ENCODE assay signal across 32 cellular contexts in the genomic region with DNA sequence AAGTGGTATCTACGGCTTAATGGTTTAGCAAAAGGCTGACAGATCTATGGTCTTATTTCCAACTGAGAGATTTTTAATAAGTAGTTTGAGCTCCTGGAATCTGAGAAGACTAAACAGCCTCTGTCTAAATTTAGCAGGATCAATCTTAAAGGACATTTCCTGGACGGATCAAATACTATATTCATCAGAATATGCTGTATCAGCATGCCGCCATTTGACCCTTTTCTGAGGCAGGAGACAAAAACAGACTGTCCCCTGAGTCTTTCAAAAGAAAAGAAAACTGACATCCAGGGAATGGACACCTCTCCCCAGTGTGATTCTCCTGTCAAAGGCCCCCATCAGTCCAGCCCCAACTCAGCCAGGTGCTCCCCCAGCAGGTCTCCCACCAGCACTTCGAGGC.
"Had no signal": no experiment of that assay in that cellular context is flagged by ENCODE, and none has a peak within 500 bp of the region (broad histone marks: within the 10 kb centered on the region; RNA-seq: fewer than 3 reads in every experiment).

No MANE protein-coding gene starts in this region.

- H3K4me3 ChIP-seq: adrenal gland, body of pancreas, esophagus muscularis mucosa, gastrocnemius medialis had no signal

- ATAC-seq: activated CD4-positive, CD25-positive, alpha-beta regulatory T cell treated with anti-CD3 and anti-CD28 coated beads, Interleukin-2, amount 50 U/mL, for 24 hours; activated CD8-positive, alpha-beta T cell treated with anti-CD3 and anti-CD28 coated beads for 36 hours; activated naive CD8-positive, alpha-beta T cell treated with anti-CD3 and anti-CD28 coated beads, Interleukin-2, amount 50 U/mL, for 24 hours; body of pancreas; effector memory CD8-positive, alpha-beta T cell; foreskin keratinocyte; gastrocnemius medialis; T-helper 17 cell had no signal

- H3K27ac ChIP-seq: adrenal gland, body of pancreas, esophagus muscularis mucosa, foreskin keratinocyte, gastrocnemius medialis, WERI-Rb-1 had no signal

- H3K4me1 ChIP-seq: adrenal gland, body of pancreas, esophagus muscularis mucosa, foreskin keratinocyte, gastrocnemius medialis had no signal

- H3K9me3 ChIP-seq: adrenal gland, body of pancreas, esophagus muscularis mucosa, gastrocnemius medialis had no signal

- DNase-seq: activated B cell treated with CpG ODN at 0.5 μM for 24 hours; activated CD4-positive, alpha-beta T cell treated with anti-CD3 and anti-CD28 coated beads for 48 hours; activated CD4-positive, alpha-beta T cell treated with anti-CD3 and anti-CD28 coated beads, Interleukin-2, amount 50 U/mL, for 1 hour; activated CD4-positive, alpha-beta T cell treated with anti-CD3 and anti-CD28 coated beads, Interleukin-2, amount 50 U/mL, for 48 hours; activated CD8-positive, alpha-beta memory T cell treated with anti-CD3 and anti-CD28 coated beads for 24 hours; activated CD8-positive, alpha-beta T cell treated with anti-CD3 and anti-CD28 coated beads for 36 hours; activated effector memory CD4-positive, alpha-beta T cell treated with anti-CD3 and anti-CD28 coated beads, Interleukin-2, amount 50 U/mL, for 16 hours; activated naive CD4-positive, alpha-beta T cell treated with anti-CD3 and anti-CD28 coated beads for 36 hours; activated naive CD8-positive, alpha-beta T cell treated with anti-CD3 and anti-CD28 coated beads for 36 hours; activated naive CD8-positive, alpha-beta T cell treated with anti-CD3 and anti-CD28 coated beads, Interleukin-2, amount 50 U/mL, for 24 hours; activated T-cell treated with anti-CD3 and anti-CD28 coated beads, Interleukin-2, amount 50 U/mL, for 1 hour; activated T-cell treated with anti-CD3 and anti-CD28 coated beads, Interleukin-2, amount 50 U/mL, for 48 hours; adrenal gland; amygdala; aorta; body of pancreas; caudate nucleus; cortex of kidney; dermis blood vessel endothelial cell; effector CD4-positive, alpha-beta T cell; effector memory CD8-positive, alpha-beta T cell; erythroblast; foreskin keratinocyte; gastrocnemius medialis; glutamatergic neuron; T-helper 1 cell; T-helper 17 cell; T1000; WERI-Rb-1 had no signal

- H3K36me3 ChIP-seq: adrenal gland, esophagus muscularis mucosa, gastrocnemius medialis, WERI-Rb-1 had no signal

- FAIRE-seq: colon had no signal

- H3K27me3 ChIP-seq: adrenal gland, body of pancreas, esophagus muscularis mucosa, foreskin keratinocyte, gastrocnemius medialis had no signal
